ENCODE assay signal across 8 cellular contexts in the genomic region with DNA sequence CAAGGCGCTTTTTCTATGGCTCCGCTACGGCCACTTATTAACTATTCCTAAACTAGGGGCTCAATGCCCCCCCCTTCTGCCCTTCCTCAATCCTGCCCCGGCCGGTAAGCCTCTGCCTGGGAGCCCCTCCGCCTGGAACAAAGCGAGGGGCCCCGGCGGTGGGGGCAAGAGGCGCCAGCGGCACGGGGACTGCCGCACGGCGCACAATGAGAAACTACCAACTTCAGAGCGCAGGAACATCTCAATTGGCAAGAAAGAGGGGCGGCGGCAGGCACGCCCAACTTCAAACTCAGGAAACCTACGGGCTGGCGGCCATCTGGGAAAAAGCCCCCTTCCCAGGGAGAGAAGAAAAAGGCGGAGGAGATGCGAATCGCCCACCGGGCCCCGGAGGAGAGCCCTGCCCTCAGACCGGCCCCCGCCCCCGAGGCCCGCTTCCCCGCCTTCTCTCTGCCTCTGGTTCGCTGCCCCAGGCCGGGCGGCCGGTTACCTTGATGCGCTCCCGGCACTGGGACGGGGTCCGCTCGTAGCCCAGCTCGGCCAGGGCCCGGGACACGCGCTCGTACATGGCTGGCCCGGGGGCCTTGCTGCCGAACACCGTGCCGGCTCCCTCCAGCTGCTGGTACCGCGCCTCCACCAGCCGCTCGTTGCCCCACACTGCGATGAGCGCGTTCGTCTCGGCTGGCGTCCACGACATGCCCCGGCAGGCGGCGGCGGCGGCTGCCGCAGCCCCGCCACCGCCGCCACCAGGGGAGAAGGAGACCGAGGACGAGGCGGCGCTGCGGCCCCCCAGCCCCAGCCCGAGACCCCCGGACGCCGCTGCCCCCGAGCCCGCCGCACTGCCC. TPM values are rescaled to one million over a fixed set of nuclear protein-coding genes. Genes with fewer than 3 reads are reported as not detected.
DNase-seq lines count a peak whose midpoint lies in the region; ATAC-seq and TF ChIP-seq lines count a peak whose summit lies in the region.

No MANE protein-coding gene starts in this region.

- TSS peak; percentile 12 for BruUV-seq in PC-3 (replicated peaks; lab: Mats Ljungman, UMichigan)

- ATAC-seq in HG02885 (IDR thresholded peaks at IDR 0.05; ENCODE audit: poor library complexity, unreplicated experiment), result peak; percentile 40
- peak; percentile 37 for ATAC-seq in PC-3

- H3F3A ChIP-seq in PC-3 (ENCODE audit: low read length, unreplicated experiment), result no peaks in the 10 kb centered on the region

- H3K79me2 ChIP-seq in PC-3 (ENCODE audit: low read length), result peaks cover 62% of the 10 kb centered on the region
- peaks cover 52% of the 10 kb centered on the region for H3K79me2 ChIP-seq in osteoblast (ENCODE audit: insufficient read depth, low read length)

- intact Hi-C loops in PC-3 (cut with micrococcal nuclease), result loop anchor here (1.0 to 10.0 kb wide), 4 partner anchors 15 to 67 kb away; no protein-coding TSS in a partner anchor

- peak overlapping the region; percentile 92 for H2AFZ ChIP-seq in PC-3 (ENCODE audit: low read length)
- peak overlapping the region; percentile 94 for H2AFZ ChIP-seq in osteoblast (ENCODE audit: low read length)

- POLR2A ChIA-PET in PC-3 (lab: Charles Lee; ENCODE audit: unreplicated experiment), result interaction anchor here (0.6 to 1.3 kb wide), 2 partner anchors 13 to 37 kb away, joined by 3 to 6 read pairs; no protein-coding TSS in a partner anchor

- H4K20me1 ChIP-seq in PC-3 (ENCODE audit: low read length) (peaks cover 20% of the 10 kb centered on the region; the same call in 1 of the 2 replicates), osteoblast (ENCODE audit: insufficient read depth, low read length) (peaks cover 22% of the 10 kb centered on the region)

- DNase-seq in NCI-H82 (lab: John Stamatoyannopoulos, UW), result peak; percentile 33
- DNase-seq in NCI-H82 treated with DMSO at 0.1 percent for 48 hours (lab: John Stamatoyannopoulos, UW; ENCODE audit: unreplicated experiment), result no peak
- peak; percentile 33 for DNase-seq in PC-3
- DNase-seq in activated effector memory CD4-positive, alpha-beta T cell treated with anti-CD3 and anti-CD28 coated beads, Interleukin-2, amount 50 U/mL, for 16 hours, result peak; percentile 80
- peak; percentile 24 for DNase-seq in foreskin melanocyte
- peak; percentile 88 for DNase-seq in osteoblast (ENCODE audit: insufficient read length, low spot score, missing footprints)

- H3K4me2 ChIP-seq in PC-3 (ENCODE audit: low read length) (peak overlapping the region; percentile 80), osteoblast (ENCODE audit: insufficient read depth, low read length) (peak overlapping the region; percentile 98)

- H3K27ac ChIP-seq in PC-3 (ENCODE audit: low read length), result peak overlapping the region; percentile 83
- H3K27ac ChIP-seq in osteoblast (ENCODE audit: low read depth, low read length), result peak overlapping the region; percentile 87
- peak overlapping the region; percentile 98 for H3K27ac ChIP-seq in urinary bladder (ENCODE audit: low read depth)

- H3K9me3 ChIP-seq in PC-3 (ENCODE audit: low read length) (no peaks in the 10 kb centered on the region), osteoblast (ENCODE audit: low read depth, low read length) (no peaks in the 10 kb centered on the region)

- peak overlapping the region; percentile 90 for H3K9ac ChIP-seq in PC-3 (ENCODE audit: low read length)

- H3K36me3 ChIP-seq in PC-3 (ENCODE audit: low read depth, low read length), result no peaks in the 10 kb centered on the region
- H3K36me3 ChIP-seq in osteoblast (ENCODE audit: insufficient read depth, low read length), result no peaks in the 10 kb centered on the region
- peaks cover 1% of the 10 kb centered on the region for H3K36me3 ChIP-seq in urinary bladder (ENCODE audit: insufficient read depth)

- no peaks in the 10 kb centered on the region for H3K9me2 ChIP-seq in PC-3 (replicated peaks; ENCODE audit: low read length)

- under 1% methylated on average over 81 of the region's 81 CpGs for WGBS in urinary bladder

- H3K4me3 ChIP-seq in PC-3 (ENCODE audit: low read length) (peak overlapping the region; percentile 70), osteoblast (ENCODE audit: insufficient read depth, low read length) (peak overlapping the region; percentile 87), urinary bladder (ENCODE audit: low read depth, low read length) (peak overlapping the region; percentile 86)

- H3K27me3 ChIP-seq in PC-3 (ENCODE audit: low read length), result no peaks in the 10 kb centered on the region
- H3K27me3 ChIP-seq in osteoblast (ENCODE audit: insufficient read depth, low read length), result no peaks in the 10 kb centered on the region

- TF ChIP-seq CTCF in PC-3 (conservative IDR thresholded peaks at IDR 0.05; ENCODE audit: low read depth, low read length), result no peak
- TF ChIP-seq CTCF in osteoblast (IDR thresholded peaks at IDR 0.05; ENCODE audit: extremely low read depth, low read depth, low read length), result no peak

- CTCF ChIA-PET in PC-3 (lab: Charles Lee), result interaction anchor here (0.8 to 4.5 kb wide), 4 partner anchors 13 to 130 kb away, joined by 3 to 48 read pairs (median 4); no protein-coding TSS in a partner anchor

- H3K4me1 ChIP-seq in PC-3 (ENCODE audit: insufficient read depth, low read length), result peaks cover 39% of the 10 kb centered on the region
- H3K4me1 ChIP-seq in osteoblast (ENCODE audit: insufficient read depth, low read length), result peaks cover 24% of the 10 kb centered on the region
- H3K4me1 ChIP-seq in urinary bladder (ENCODE audit: insufficient read depth), result no peaks in the 10 kb centered on the region

RNA-seq across cellular contexts. Expression of gene MSANTD2, which starts 0.6 kb away (rescaled TPM):
- total RNA-seq in PC-3 (2014; rRNA removed) (29.5 and 32.6 TPM in 2 replicates), osteoblast (10.6 and 10.9 TPM in 2 replicates), urinary bladder (28.8 TPM)
- 8.7 TPM for polyA plus RNA-seq in urinary bladder

RNA-seq across cellular contexts. Expression of gene ESAM, which starts 37.5 kb away (rescaled TPM):
- total RNA-seq in PC-3 (2014; rRNA removed) (10.4 and 10.8 TPM in 2 replicates), osteoblast (under 0.01 and 0.29 TPM in 2 replicates), urinary bladder (13.3 TPM)
- 66.2 TPM for polyA plus RNA-seq in urinary bladder

RNA-seq across cellular contexts. Expression of gene VSIG2, which starts 47.5 kb away (rescaled TPM):
- total RNA-seq in PC-3 (2014; rRNA removed) (not detected in 2 replicates), osteoblast (not detected in 2 replicates), urinary bladder (27.5 TPM)
- polyA plus RNA-seq in urinary bladder, result 36.4 TPM

RNA-seq across cellular contexts. Expression of gene NRGN, which starts 59.9 kb away (rescaled TPM):
- total RNA-seq in PC-3 (2014; rRNA removed), result 15.5 and 20.3 TPM in 2 replicates
- total RNA-seq in osteoblast, result under 0.01 TPM in 1 of 2 replicates, not detected in the other
- 0.37 TPM for total RNA-seq in urinary bladder
- 5.1 TPM for polyA plus RNA-seq in urinary bladder

Comparison
In these comparisons a context has a peak if more than half of its experiments do, and no peak if none do; other contexts are left out.
1. RNA of gene VSIG2, which starts 47.5 kb away (total RNA-seq): 27.5 TPM in urinary bladder (single experiment); not detected in PC-3 and not detected in osteoblast; every median in the first group is over 10 times any median in the second.
2. Peak in every context shown above with its lines, with median percentiles within 50 percentile points of each other: H3K27ac ChIP-seq and H3K4me3 ChIP-seq.